ENCODE assay signal across 9 cellular contexts in genomic region chr22:46730568-46731245, GRCh38. TPM values are rescaled to one million over a fixed set of nuclear protein-coding genes. Genes with fewer than 3 reads are reported as not detected.
DNase-seq lines count a peak whose midpoint lies in the region; ATAC-seq, FAIRE-seq and TF ChIP-seq lines count a peak whose summit lies in the region.
"Had no signal": no experiment of that assay in that cellular context is flagged by ENCODE, and none has a peak within 500 bp of the region (broad histone marks: within the 10 kb centered on the region; RNA-seq: fewer than 3 reads in every experiment).

No MANE protein-coding gene starts in this region.

- peaks cover 100% of the 10 kb centered on the region for H3K4me1 ChIP-seq in left ventricle myocardium inferior
- H3K4me1 ChIP-seq in small intestine (ENCODE audit: control insufficient read depth in 2 of 2, insufficient read depth in 1 of 2, low read depth in 1 of 2, low read length in 1 of 2): peaks cover 14 to 21% of the 10 kb centered on the region in 2 donors

- H3K36me3 Mint-ChIP-seq in activated CD4-positive, alpha-beta T cell treated with anti-CD3 and anti-CD28 coated beads, Interleukin-2, amount 10 ng/mL, durations not matched to agents 7 days and 5 days (ENCODE audit: low read depth): peaks cover 27% of the 10 kb centered on the region
- peaks cover 22% of the 10 kb centered on the region for H3K36me3 Mint-ChIP-seq in activated T-helper 1 cell treated with anti-CD3 and anti-CD28 coated beads, Interleukin-12 subunit alpha, Interleukin-12 subunit beta, Interleukin-2, Interleukin-4 antibody, amounts not matched to agents 30 ng/mL and 10 ng/mL and 1 ng/mL, durations not matched to agents 14 hours and 24 hours and 36 hours (ENCODE audit: low read depth)

- no peak for ATAC-seq in HG02642 (IDR thresholded peaks at IDR 0.05; ENCODE audit: poor library complexity, unreplicated experiment)
- ATAC-seq: K562 had no signal

- WGBS in small intestine, 3 donors: 24 to 56% (median 49%) methylated on average over 9 of the region's 9 CpGs

- intact Hi-C loops in activated T-helper 1 cell treated with anti-CD3 and anti-CD28 coated beads, Interleukin-12 subunit alpha, Interleukin-12 subunit beta, Interleukin-2, Interleukin-4 antibody, amounts not matched to agents 30 ng/mL and 10 ng/mL and 1 ng/mL, durations not matched to agents 14 hours and 24 hours and 36 hours (cut with micrococcal nuclease): no loop called here
- intact Hi-C loops in left ventricle myocardium inferior (cut with micrococcal nuclease): no loop called here

- H3K9me3 Mint-ChIP-seq in activated CD4-positive, alpha-beta T cell treated with anti-CD3 and anti-CD28 coated beads, Interleukin-2, amount 10 ng/mL, durations not matched to agents 7 days and 5 days: no peaks in the 10 kb centered on the region
- H3K9me3 Mint-ChIP-seq in activated T-helper 1 cell treated with anti-CD3 and anti-CD28 coated beads, Interleukin-12 subunit alpha, Interleukin-12 subunit beta, Interleukin-2, Interleukin-4 antibody, amounts not matched to agents 30 ng/mL and 10 ng/mL and 1 ng/mL, durations not matched to agents 14 hours and 24 hours and 36 hours: no peaks in the 10 kb centered on the region

- DNase-seq in activated CD4-positive, alpha-beta T cell treated with anti-CD3 and anti-CD28 coated beads, Interleukin-2, amount 10 ng/mL, durations not matched to agents 7 days and 5 days: no peak
- DNase-seq in activated CD4-positive, alpha-beta T cell treated with anti-CD3 and anti-CD28 coated beads, Interleukin-2, amount 50 U/mL, for 48 hours: no peak
- DNase-seq in activated T-helper 1 cell treated with anti-CD3 and anti-CD28 coated beads, Interleukin-12 subunit alpha, Interleukin-12 subunit beta, Interleukin-2, Interleukin-4 antibody, amounts not matched to agents 30 ng/mL and 10 ng/mL and 1 ng/mL, durations not matched to agents 14 hours and 24 hours and 36 hours (ENCODE audit: low spot score): no peak
- DNase-seq in left ventricle myocardium inferior: no peak
- no peak for DNase-seq in small intestine
- DNase-seq in RPMI8226: no peak
- no peak for DNase-seq in NCI-H2107 (lab: John Stamatoyannopoulos, UW)

- H3K4me3 Mint-ChIP-seq in activated CD4-positive, alpha-beta T cell treated with anti-CD3 and anti-CD28 coated beads, Interleukin-2, amount 10 ng/mL, durations not matched to agents 7 days and 5 days: no peak overlapping the region
- H3K4me3 Mint-ChIP-seq in activated T-helper 1 cell treated with anti-CD3 and anti-CD28 coated beads, Interleukin-12 subunit alpha, Interleukin-12 subunit beta, Interleukin-2, Interleukin-4 antibody, amounts not matched to agents 30 ng/mL and 10 ng/mL and 1 ng/mL, durations not matched to agents 14 hours and 24 hours and 36 hours: no peak overlapping the region

- H3K27ac ChIP-seq in left ventricle myocardium inferior (replicated peaks): peak overlapping the region; percentile 98
- H3K27ac ChIP-seq in small intestine (ENCODE audit: low read depth in 1 of 2, low read length in 1 of 2): peak overlapping the region; percentile 80 to 97

- FAIRE-seq in small intestine (lab: Jason Lieb, UNC): no peak
- FAIRE-seq: K562 had no signal

- H3K27me3 ChIP-seq in left ventricle myocardium inferior (ENCODE audit: low read depth) (no peaks in the 10 kb centered on the region), small intestine (ENCODE audit: control insufficient read depth in 2 of 2, insufficient read depth in 2 of 2, low read length in 2 of 2) (no peaks in the 10 kb centered on the region)

- no peaks in the 10 kb centered on the region for H3K9me3 ChIP-seq in left ventricle myocardium inferior (replicated peaks)
- no peaks in the 10 kb centered on the region for H3K9me3 ChIP-seq in small intestine (ENCODE audit: control insufficient read depth, low read depth)

- CTCF ChIA-PET in activated CD4-positive, alpha-beta T cell treated with anti-CD3 and anti-CD28 coated beads, Interleukin-2, amount 10 ng/mL, durations not matched to agents 7 days and 5 days (lab: Charles Lee): interaction anchor here (0.6 to 1.3 kb wide), 5 partner anchors 12 to 167 kb away, joined by 3 to 5 read pairs (median 3); no protein-coding TSS in a partner anchor

- H3K4me3 ChIP-seq in left ventricle myocardium inferior: peak overlapping the region; percentile 7
- peak overlapping the region in 1 of 2 donors; percentile 8 for H3K4me3 ChIP-seq in small intestine (ENCODE audit: low read depth in 1 of 2, low read length in 2 of 2)
- H3K4me3 ChIP-seq: K562 had no signal

- H3K36me3 ChIP-seq in left ventricle myocardium inferior (no peaks in the 10 kb centered on the region), small intestine (ENCODE audit: control insufficient read depth in 2 of 2, insufficient read depth in 2 of 2, low read length in 2 of 2) (no peaks in the 10 kb centered on the region)

- H3K27ac Mint-ChIP-seq in activated CD4-positive, alpha-beta T cell treated with anti-CD3 and anti-CD28 coated beads, Interleukin-2, amount 10 ng/mL, durations not matched to agents 7 days and 5 days: peak overlapping the region; percentile 52
- H3K27ac Mint-ChIP-seq in activated T-helper 1 cell treated with anti-CD3 and anti-CD28 coated beads, Interleukin-12 subunit alpha, Interleukin-12 subunit beta, Interleukin-2, Interleukin-4 antibody, amounts not matched to agents 30 ng/mL and 10 ng/mL and 1 ng/mL, durations not matched to agents 14 hours and 24 hours and 36 hours: peak overlapping the region; percentile 65

- H3K27me3 Mint-ChIP-seq in activated CD4-positive, alpha-beta T cell treated with anti-CD3 and anti-CD28 coated beads, Interleukin-2, amount 10 ng/mL, durations not matched to agents 7 days and 5 days: no peaks in the 10 kb centered on the region
- H3K27me3 Mint-ChIP-seq in activated T-helper 1 cell treated with anti-CD3 and anti-CD28 coated beads, Interleukin-12 subunit alpha, Interleukin-12 subunit beta, Interleukin-2, Interleukin-4 antibody, amounts not matched to agents 30 ng/mL and 10 ng/mL and 1 ng/mL, durations not matched to agents 14 hours and 24 hours and 36 hours (ENCODE audit: insufficient read depth): no peaks in the 10 kb centered on the region

- no peak for TF ChIP-seq CTCF in left ventricle myocardium inferior (IDR thresholded peaks at IDR 0.05; ENCODE audit: borderline replicate concordance)

- H3K4me1 Mint-ChIP-seq in activated CD4-positive, alpha-beta T cell treated with anti-CD3 and anti-CD28 coated beads, Interleukin-2, amount 10 ng/mL, durations not matched to agents 7 days and 5 days: peaks cover 35% of the 10 kb centered on the region
- peaks cover 31% of the 10 kb centered on the region for H3K4me1 Mint-ChIP-seq in activated T-helper 1 cell treated with anti-CD3 and anti-CD28 coated beads, Interleukin-12 subunit alpha, Interleukin-12 subunit beta, Interleukin-2, Interleukin-4 antibody, amounts not matched to agents 30 ng/mL and 10 ng/mL and 1 ng/mL, durations not matched to agents 14 hours and 24 hours and 36 hours (ENCODE audit: low read depth)

- POLR2A ChIA-PET in activated CD4-positive, alpha-beta T cell treated with anti-CD3 and anti-CD28 coated beads, Interleukin-2, amount 10 ng/mL, durations not matched to agents 7 days and 5 days (lab: Charles Lee): interaction anchor here (0.6 kb wide), 1 partner anchor 471 kb away, joined by 3 read pairs; no protein-coding TSS in a partner anchor

RNA-seq across cellular contexts. Expression of gene CERK, which starts 7.3 kb away (rescaled TPM):
- 10 to 100 TPM; 41.8 to 47.1 TPM for total RNA-seq in activated CD4-positive, alpha-beta T cell treated with anti-CD3 and anti-CD28 coated beads, Interleukin-2, amount 10 ng/mL, durations not matched to agents 7 days and 5 days
- 69.6 and 76.5 TPM in 2 replicates for total RNA-seq in activated T-helper 1 cell treated with anti-CD3 and anti-CD28 coated beads, Interleukin-12 subunit alpha, Interleukin-12 subunit beta, Interleukin-2, Interleukin-4 antibody, amounts not matched to agents 30 ng/mL and 10 ng/mL and 1 ng/mL, durations not matched to agents 14 hours and 24 hours and 36 hours
- total RNA-seq in left ventricle myocardium inferior: 76.9 TPM
- polyA plus RNA-seq in small intestine: 10 to 100 TPM; 43.7 to 59.7 (median 59.7) TPM

RNA-seq across cellular contexts. Expression of gene TBC1D22A, which starts 31.7 kb away (rescaled TPM):
- total RNA-seq in activated CD4-positive, alpha-beta T cell treated with anti-CD3 and anti-CD28 coated beads, Interleukin-2, amount 10 ng/mL, durations not matched to agents 7 days and 5 days: 10 to 100 TPM; 34.1 to 39.2 TPM
- total RNA-seq in activated T-helper 1 cell treated with anti-CD3 and anti-CD28 coated beads, Interleukin-12 subunit alpha, Interleukin-12 subunit beta, Interleukin-2, Interleukin-4 antibody, amounts not matched to agents 30 ng/mL and 10 ng/mL and 1 ng/mL, durations not matched to agents 14 hours and 24 hours and 36 hours: 42.4 and 48.1 TPM in 2 replicates
- 16.2 TPM for total RNA-seq in left ventricle myocardium inferior
- 10 to 100 TPM; 17.7 to 23.0 (median 18.9) TPM for polyA plus RNA-seq in small intestine
